In the genomic region with DNA sequence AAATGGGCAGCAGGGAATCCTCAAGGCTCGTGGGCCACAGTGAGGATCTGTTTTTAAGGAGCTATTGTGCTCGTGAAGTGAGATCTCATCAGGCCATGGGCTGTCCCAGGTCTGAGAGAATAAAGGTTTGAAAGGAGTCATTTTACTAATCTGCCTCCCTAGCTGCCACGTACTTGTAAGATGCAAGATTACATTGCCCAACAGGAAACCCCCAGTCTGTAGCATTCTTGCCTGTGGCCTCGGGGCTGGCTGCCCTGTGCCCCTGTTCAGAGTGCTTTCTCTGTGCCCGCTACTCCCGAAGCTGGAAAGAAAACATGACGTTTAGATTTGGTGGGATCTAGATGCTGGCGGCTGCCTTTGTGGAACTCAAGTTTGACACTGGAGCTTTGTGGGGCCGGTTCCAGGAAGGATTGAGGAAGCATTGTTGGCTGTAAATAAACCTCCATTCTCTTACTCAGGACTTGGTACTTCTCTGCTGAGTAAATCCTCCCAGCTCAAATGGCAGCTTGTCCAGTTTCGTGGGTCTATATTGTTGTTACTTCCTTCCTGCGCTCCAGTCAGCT, we compare ENCODE assay signal across 9 cellular contexts. TPM values are rescaled to one million over a fixed set of nuclear protein-coding genes. Genes with fewer than 3 reads are reported as not detected.
DNase-seq lines count a peak whose midpoint lies in the region; ATAC-seq, FAIRE-seq and TF ChIP-seq lines count a peak whose summit lies in the region.
"Had no signal": no experiment of that assay in that cellular context is flagged by ENCODE, and none has a peak within 500 bp of the region (broad histone marks: within the 10 kb centered on the region; RNA-seq: fewer than 3 reads in every experiment).

No MANE protein-coding gene starts in this region.

- H3K4me3 Mint-ChIP-seq in activated B cell treated with CpG ODN at 0.5 μM for 24 hours, result peak overlapping the region; percentile 70
- peak overlapping the region; percentile 11 to 62 for H3K4me3 Mint-ChIP-seq in stimulated activated naive B cell treated with anti-CD40 and anti-IgM and Interleukin-4, amounts not matched to agents 10 μg/mL and 1 μg/mL and 100 μg/mL, for 72 hours

- H3K36me3 Mint-ChIP-seq in activated B cell treated with CpG ODN at 0.5 μM for 24 hours (ENCODE audit: low read depth), result peaks cover 61% of the 10 kb centered on the region
- peaks cover 27 to 56% of the 10 kb centered on the region in 2 donors for H3K36me3 Mint-ChIP-seq in stimulated activated naive B cell treated with anti-CD40 and anti-IgM and Interleukin-4, amounts not matched to agents 10 μg/mL and 1 μg/mL and 100 μg/mL, for 72 hours

- H3K4me3 ChIP-seq in fibroblast of the aortic adventitia (ENCODE audit: low read depth, low read length), result no peak overlapping the region

- DNase-seq in KG1 (lab: John Stamatoyannopoulos, UW) (peak; percentile 25), activated B cell treated with CpG ODN at 0.5 μM for 24 hours (no peak), fibroblast of the aortic adventitia (ENCODE audit: low read depth) (peak; percentile 25), GM19239 (ENCODE audit: insufficient read length, low spot score) (no peak), hippocampal formation (lab: John Stamatoyannopoulos, UW) (no peak)
- no peak for DNase-seq in stimulated activated naive B cell treated with anti-CD40 and anti-IgM and Interleukin-4, amounts not matched to agents 10 μg/mL and 1 μg/mL and 100 μg/mL, for 72 hours
- DNase-seq: stimulated activated CD4-positive, alpha-beta T cell treated with anti-CD3 and anti-CD28 coated beads, Interleukin-2, amount 100 ng/mL, for 24 hours had no signal

- peaks cover 77% of the 10 kb centered on the region for H3K4me1 Mint-ChIP-seq in activated B cell treated with CpG ODN at 0.5 μM for 24 hours
- H3K4me1 Mint-ChIP-seq in stimulated activated naive B cell treated with anti-CD40 and anti-IgM and Interleukin-4, amounts not matched to agents 10 μg/mL and 1 μg/mL and 100 μg/mL, for 72 hours, result peaks cover 62 to 82% of the 10 kb centered on the region in 2 donors

- CTCF ChIA-PET in activated B cell treated with CpG ODN at 0.5 μM for 24 hours (lab: Charles Lee), result interaction anchor here (1.3 to 2.0 kb wide), 3 partner anchors 13 to 60 kb away, joined by 3 to 7 read pairs (median 5); no protein-coding TSS in a partner anchor

- POLR2A ChIA-PET in activated B cell treated with CpG ODN at 0.5 μM for 24 hours (lab: Charles Lee), result interaction anchor here (0.6 to 1.8 kb wide), 6 partner anchors 8 to 95 kb away, joined by 4 to 8 read pairs (median 6); a partner anchor contains a TSS

- peak overlapping the region; percentile 92 for H3K27ac Mint-ChIP-seq in activated B cell treated with CpG ODN at 0.5 μM for 24 hours
- peak overlapping the region; percentile 73 for H3K27ac Mint-ChIP-seq in stimulated activated naive B cell treated with anti-CD40 and anti-IgM and Interleukin-4, amounts not matched to agents 10 μg/mL and 1 μg/mL and 100 μg/mL, for 72 hours

- no peaks in the 10 kb centered on the region for H3K27me3 Mint-ChIP-seq in activated B cell treated with CpG ODN at 0.5 μM for 24 hours
- H3K27me3 Mint-ChIP-seq in stimulated activated naive B cell treated with anti-CD40 and anti-IgM and Interleukin-4, amounts not matched to agents 10 μg/mL and 1 μg/mL and 100 μg/mL, for 72 hours, result no peaks in the 10 kb centered on the region

- FAIRE-seq in GM19239 (lab: Jason Lieb, UNC), result no peak

- H3K9me3 Mint-ChIP-seq in activated B cell treated with CpG ODN at 0.5 μM for 24 hours, result no peaks in the 10 kb centered on the region
- H3K9me3 Mint-ChIP-seq in stimulated activated naive B cell treated with anti-CD40 and anti-IgM and Interleukin-4, amounts not matched to agents 10 μg/mL and 1 μg/mL and 100 μg/mL, for 72 hours, result no peaks in the 10 kb centered on the region

- ATAC-seq in activated B cell treated with CpG ODN at 0.5 μM for 24 hours (ENCODE audit: low read depth), result peak; percentile 31
- peak; percentile 32 to 35 for ATAC-seq in stimulated activated naive B cell treated with anti-CD40 and anti-IgM and Interleukin-4, amounts not matched to agents 10 μg/mL and 1 μg/mL and 100 μg/mL, for 72 hours (replicated peaks)
- ATAC-seq in HG02571 (IDR thresholded peaks at IDR 0.05; ENCODE audit: unreplicated experiment), result no peak
- ATAC-seq in HG02763 (IDR thresholded peaks at IDR 0.05; ENCODE audit: unreplicated experiment), result no peak

- TF ChIP-seq CTCF in activated B cell treated with CpG ODN at 0.5 μM for 24 hours (IDR thresholded peaks at IDR 0.05) (no peak), fibroblast of the aortic adventitia (IDR thresholded peaks at IDR 0.05; ENCODE audit: insufficient read depth, low read length) (no peak)

- intact Hi-C loops in activated B cell treated with CpG ODN at 0.5 μM for 24 hours (cut with micrococcal nuclease), result loop anchor here (2.0 to 5.0 kb wide), 2 partner anchors 21 to 56 kb away; a partner anchor contains a TSS

RNA-seq across cellular contexts. Expression of a gene that starts 21.2 kb away (rescaled TPM):
- total RNA-seq in activated B cell treated with CpG ODN at 0.5 μM for 24 hours (177 and 184 TPM in 2 replicates), fibroblast of the aortic adventitia (ENCODE audit: low replicate concordance) (45.8 and 93.8 TPM in 2 replicates)

RNA-seq across cellular contexts. Expression of a gene that starts 21.3 kb away (rescaled TPM):
- total RNA-seq in activated B cell treated with CpG ODN at 0.5 μM for 24 hours (55.9 and 65.4 TPM in 2 replicates), fibroblast of the aortic adventitia (ENCODE audit: low replicate concordance) (17.6 and 22.2 TPM in 2 replicates)

RNA-seq across cellular contexts. Expression of a gene that starts 33.0 kb away (rescaled TPM):
- 2.1 and 2.2 TPM in 2 replicates for total RNA-seq in activated B cell treated with CpG ODN at 0.5 μM for 24 hours
- total RNA-seq in fibroblast of the aortic adventitia (ENCODE audit: low replicate concordance), result 0.09 and 0.16 TPM in 2 replicates

RNA-seq across cellular contexts. Expression of a gene that starts 55.1 kb away (rescaled TPM):
- total RNA-seq in activated B cell treated with CpG ODN at 0.5 μM for 24 hours (1.1 and 1.7 TPM in 2 replicates), fibroblast of the aortic adventitia (ENCODE audit: low replicate concordance) (not detected in 2 replicates)

Comparison
In these comparisons a context has a peak if more than half of its experiments do, and no peak if none do; other contexts are left out.
1. DNase-seq: peak in KG1 (single experiment) and fibroblast of the aortic adventitia (single experiment); none in activated B cell treated with CpG ODN at 0.5 μM for 24 hours (single experiment), stimulated activated naive B cell treated with anti-CD40 and anti-IgM and Interleukin-4, amounts not matched to agents 10 μg/mL and 1 μg/mL and 100 μg/mL, for 72 hours (single experiment), GM19239 (single experiment) and hippocampal formation (0 of 2).
2. ATAC-seq: peak in activated B cell treated with CpG ODN at 0.5 μM for 24 hours (single experiment) and stimulated activated naive B cell treated with anti-CD40 and anti-IgM and Interleukin-4, amounts not matched to agents 10 μg/mL and 1 μg/mL and 100 μg/mL, for 72 hours (2 of 2); none in HG02571 (single experiment) and HG02763 (single experiment).